8 cellular contexts compared by ENCODE assay signal in the genomic region with DNA sequence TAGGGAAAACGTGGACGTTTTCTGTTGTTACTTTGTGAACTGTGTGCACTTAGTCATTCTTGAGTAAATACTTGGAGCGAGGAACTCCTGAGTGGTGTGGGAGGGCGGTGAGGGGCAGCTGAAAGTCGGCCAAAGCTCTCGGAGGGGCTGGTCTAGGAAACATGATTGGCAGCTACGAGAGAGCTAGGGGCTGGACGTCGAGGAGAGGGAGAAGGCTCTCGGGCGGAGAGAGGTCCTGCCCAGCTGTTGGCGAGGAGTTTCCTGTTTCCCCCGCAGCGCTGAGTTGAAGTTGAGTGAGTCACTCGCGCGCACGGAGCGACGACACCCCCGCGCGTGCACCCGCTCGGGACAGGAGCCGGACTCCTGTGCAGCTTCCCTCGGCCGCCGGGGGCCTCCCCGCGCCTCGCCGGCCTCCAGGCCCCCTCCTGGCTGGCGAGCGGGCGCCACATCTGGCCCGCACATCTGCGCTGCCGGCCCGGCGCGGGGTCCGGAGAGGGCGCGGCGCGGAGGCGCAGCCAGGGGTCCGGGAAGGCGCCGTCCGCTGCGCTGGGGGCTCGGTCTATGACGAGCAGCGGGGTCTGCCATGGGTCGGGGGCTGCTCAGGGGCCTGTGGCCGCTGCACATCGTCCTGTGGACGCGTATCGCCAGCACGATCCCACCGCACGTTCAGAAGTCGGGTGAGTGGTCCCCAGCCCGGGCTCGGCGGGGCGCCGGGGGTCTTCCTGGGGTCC. TPM values are rescaled to one million over a fixed set of nuclear protein-coding genes. Genes with fewer than 3 reads are reported as not detected.
DNase-seq lines count a peak whose midpoint lies in the region; ATAC-seq, FAIRE-seq and TF ChIP-seq lines count a peak whose summit lies in the region.

A gene (plus strand): TSS at position 301 of the 731 bp plus-strand sequence. CDS start 283 bp downstream, at position 584.

- H3K9me3 ChIP-seq in HepG2 (ENCODE audit: low read length), result no peaks in the 10 kb centered on the region

- DNase-seq in NCI-H82 (lab: John Stamatoyannopoulos, UW), result peak; percentile 39
- DNase-seq in NCI-H82 treated with DMSO at 0.1 percent for 48 hours (lab: John Stamatoyannopoulos, UW; ENCODE audit: unreplicated experiment), result no peak
- DNase-seq in NCI-H510A treated with DMSO at 0.1 percent for 48 hours (lab: John Stamatoyannopoulos, UW), result peak; percentile 22
- peak; percentile 66 to 85 for DNase-seq in activated CD4-positive, alpha-beta T cell treated with anti-CD3 and anti-CD28 coated beads, Interleukin-2, amount 50 U/mL, for 24 hours (ENCODE audit: low read depth in 1 of 2, low spot score in 1 of 2)
- DNase-seq in dermis microvascular lymphatic vessel endothelial cell (ENCODE audit: low read depth in 2 of 2), result peak; percentile 85 to 99
- peak; percentile 98 for DNase-seq in HepG2 (ENCODE audit: low spot score)
- peak; percentile 83 for DNase-seq in stimulated activated CD4-positive, alpha-beta T cell treated with anti-CD3 and anti-CD28 coated beads, Interleukin-4, amount 100 ng/mL, for 1 hour

- ATAC-seq in HG02981 (IDR thresholded peaks at IDR 0.05; ENCODE audit: unreplicated experiment), result peak; percentile 81
- ATAC-seq in HepG2, result peak; percentile 98

- no TSS peak for BruUV-seq in HepG2 (replicated peaks; lab: Mats Ljungman, UMichigan)

- H3K79me2 ChIP-seq in HepG2 (ENCODE audit: insufficient read depth, low read length), result peaks cover 94% of the 10 kb centered on the region

- peak within 1 kb of the TSS; percentile 89 for H3K4me2 ChIP-seq in HepG2 (ENCODE audit: low read depth, low read length)

- H4K20me1 ChIP-seq in HepG2 (ENCODE audit: insufficient read depth, low read length), result peaks cover 30% of the 10 kb centered on the region

- peak; percentile 92 for TF ChIP-seq RAD21 in HepG2 (CRISPR knock-in tag; IDR thresholded peaks at IDR 0.05)

- H3K36me3 ChIP-seq in HepG2 (replicated peaks in 1 of 2; ENCODE audit: control insufficient read depth in 1 of 2, insufficient read depth in 2 of 2, low read length in 2 of 2), result peaks cover 3 to 10% of the 10 kb centered on the region in 2 experiments; a peak in 3 of 5 replicates

- peaks cover 52% of the 10 kb centered on the region for H3K4me1 ChIP-seq in HepG2 (ENCODE audit: insufficient read depth, low read length)

- peak; percentile 73 to 93 for TF ChIP-seq POLR2A in HepG2 (IDR thresholded peaks at IDR 0.05; ENCODE audit: insufficient read depth in 1 of 2, low read depth in 2 of 2, low read length in 2 of 2)

- in situ Hi-C loops in HepG2 (cut with HindIII; ENCODE audit: extremely low pct_ligation_motif_present, low pct_unique_long_range_greater_than_20kb), result loop anchor here (5.0 to 10.0 kb wide), 3 partner anchors 114 to 492 kb away; no protein-coding TSS in a partner anchor

- intact Hi-C loops in HepG2 (cut with micrococcal nuclease; ENCODE audit: unreplicated experiment), result loop anchor here (1.0 to 5.0 kb wide), 7 partner anchors 9 to 564 kb away; no protein-coding TSS in a partner anchor

- CTCF ChIA-PET in HepG2 (lab: Yijun Ruan, JAX; ENCODE audit: low intra/inter-chr PET ratio, low total read pairs), result no interaction called here

- peak within 1 kb of the TSS; percentile 93 for H3K27ac ChIP-seq in HepG2 (ENCODE audit: extremely low read length, insufficient read depth, low read length)

- TF ChIP-seq EP300 in HepG2 (IDR thresholded peaks at IDR 0.05; ENCODE audit: low read depth in 2 of 2, low read length in 2 of 2) (peak in 1 of 2 experiments; percentile 92; a peak in 2 of 4 replicates), HepG2 (CRISPR knock-in tag; IDR thresholded peaks at IDR 0.05; ENCODE audit: borderline replicate concordance) (peak; percentile 75; the same call in 1 of the 2 replicates)

- 0 out of 2 replicates have a peak, but pooled peaks have one; percentile 10 for TF ChIP-seq CTCF in HepG2 (CRISPR knock-in tag; IDR thresholded peaks at IDR 0.05)

- peak within 1 kb of the TSS; percentile 100 for H3K9ac ChIP-seq in HepG2 (ENCODE audit: insufficient read depth, low read depth, low read length)

- peak; percentile 99 for FAIRE-seq in HepG2 (lab: Jason Lieb, UNC)

- H3K27me3 ChIP-seq in HepG2 (ENCODE audit: control insufficient read depth in 1 of 2, insufficient read depth in 2 of 2, low read length in 2 of 2), result peaks cover 0 to 2% of the 10 kb centered on the region in 2 experiments; a peak in 1 of 5 replicates

- POLR2A ChIA-PET in HepG2 (lab: Yijun Ruan, JAX), result interaction anchor here (0.5 to 4.3 kb wide), 36 partner anchors 8 to 926 kb away, joined by 3 to 43 read pairs (median 4); a partner anchor contains a TSS

- peak within 1 kb of the TSS; percentile 96 to 100 (median 99) for H3K4me3 ChIP-seq in HepG2 (replicated peaks in 1 of 3; ENCODE audit: insufficient read depth in 1 of 3, low read depth in 2 of 3, low read length in 3 of 3)

- WGBS in HepG2 (ENCODE audit: low lambda C conversion rate), result 3% methylated on average over 20 of the region's 71 CpGs

- no peak within 1 kb of the TSS for H2AFZ ChIP-seq in HepG2 (ENCODE audit: low read length)

TF ChIP-seq in HepG2, 621 proteins besides CTCF, POLR2A, EP300 and RAD21 (continues in another document):
- TF ChIP-seq GABPB1 (CRISPR knock-in tag; IDR thresholded peaks at IDR 0.05) (peak; percentile 82), ATAD3A (CRISPR knock-in tag; IDR thresholded peaks at IDR 0.05) (no peak), ZNF292 (CRISPR knock-in tag; IDR thresholded peaks at IDR 0.05; ENCODE audit: borderline replicate concordance, low read depth) (peak; percentile 41; the same call in 1 of the 2 replicates), ZNF777 (CRISPR knock-in tag; IDR thresholded peaks at IDR 0.05) (peak; percentile 63), ZNF766 (CRISPR knock-in tag; IDR thresholded peaks at IDR 0.05; ENCODE audit: borderline replicate concordance) (0 out of 2 replicates have a peak, but pooled peaks have one; percentile 25), HDAC6 (IDR thresholded peaks at IDR 0.05; ENCODE audit: low read depth, low read length) (0 out of 2 replicates have a peak, but pooled peaks have one; percentile 41), ZNF354B (CRISPR knock-in tag; IDR thresholded peaks at IDR 0.05) (0 out of 2 replicates have a peak, but pooled peaks have one; percentile 66), ESRRA (CRISPR knock-in tag; IDR thresholded peaks at IDR 0.05; ENCODE audit: low read depth) (peak; percentile 25; the same call in 1 of the 2 replicates)
- TF ChIP-seq, protein P1, sequence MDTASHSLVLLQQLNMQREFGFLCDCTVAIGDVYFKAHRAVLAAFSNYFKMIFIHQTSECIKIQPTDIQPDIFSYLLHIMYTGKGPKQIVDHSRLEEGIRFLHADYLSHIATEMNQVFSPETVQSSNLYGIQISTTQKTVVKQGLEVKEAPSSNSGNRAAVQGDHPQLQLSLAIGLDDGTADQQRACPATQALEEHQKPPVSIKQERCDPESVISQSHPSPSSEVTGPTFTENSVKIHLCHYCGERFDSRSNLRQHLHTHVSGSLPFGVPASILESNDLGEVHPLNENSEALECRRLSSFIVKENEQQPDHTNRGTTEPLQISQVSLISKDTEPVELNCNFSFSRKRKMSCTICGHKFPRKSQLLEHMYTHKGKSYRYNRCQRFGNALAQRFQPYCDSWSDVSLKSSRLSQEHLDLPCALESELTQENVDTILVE (CRISPR knock-in tag; IDR thresholded peaks at IDR 0.05), result peak; percentile 38

RNA-seq across cellular contexts. Expression of the gene that starts here (rescaled TPM):
- total RNA-seq in dermis microvascular lymphatic vessel endothelial cell (303 and 422 TPM in 2 replicates), HepG2 (2016; rRNA removed; fragmentation: Illumina TruSeq; extraction: Trizol) (68.1 and 82.2 TPM in 2 replicates)
- total RNA-seq in HepG2 (2016; cell fraction: cytosol; rRNA removed; fragmentation: Illumina TruSeq; extraction: Trizol; ENCODE audit: low read depth), result 25.9 and 27.4 TPM in 2 replicates
- 66.0 and 82.3 TPM in 2 replicates for total RNA-seq in HepG2 (2016; cell fraction: insoluble cytoplasmic fraction; rRNA removed; fragmentation: Illumina TruSeq; extraction: Trizol)
- 67.6 and 68.8 TPM in 2 replicates for total RNA-seq in HepG2 (2016; cell fraction: membrane; rRNA removed; fragmentation: Illumina TruSeq; extraction: Trizol)
- 134 and 135 TPM in 2 replicates for total RNA-seq in HepG2 (2016; cell fraction: nucleus; rRNA removed; fragmentation: Illumina TruSeq; extraction: Trizol)
- polyA plus RNA-seq in HepG2 (2011; rRNA removed), result 187 and 204 TPM in 2 replicates
- 141 and 194 TPM in 2 replicates for polyA plus RNA-seq in HepG2 (2011; cell fraction: cytosol; rRNA removed)
- 105 and 123 TPM in 2 replicates for polyA plus RNA-seq in HepG2 (2011; cell fraction: nucleus; rRNA removed)
- polyA plus RNA-seq in HepG2 (2012), result 125 and 162 TPM in 2 replicates
- polyA plus RNA-seq in HepG2 (2016; cell fraction: cytosol; fragmentation: Illumina TruSeq; extraction: Trizol; ENCODE audit: low read depth), result 8.6 and 9.7 TPM in 2 replicates
- polyA plus RNA-seq in HepG2 (2016; cell fraction: insoluble cytoplasmic fraction; fragmentation: Illumina TruSeq; extraction: Trizol; ENCODE audit: low read depth), result 68.0 and 70.0 TPM in 2 replicates
- 38.2 and 38.9 TPM in 2 replicates for polyA plus RNA-seq in HepG2 (2016; cell fraction: membrane; fragmentation: Illumina TruSeq; extraction: Trizol; ENCODE audit: low read depth)
- 134 and 138 TPM in 2 replicates for polyA plus RNA-seq in HepG2 (2016; cell fraction: nucleus; fragmentation: Illumina TruSeq; extraction: Trizol; ENCODE audit: insufficient read depth, low read depth)
- polyA minus RNA-seq in HepG2 (2011; rRNA and poly(A)+ RNA removed; ENCODE audit: low replicate concordance), result 24.1 and 399 TPM in 2 replicates
- polyA minus RNA-seq in HepG2 (2011; cell fraction: cytosol; rRNA and poly(A)+ RNA removed), result 188 and 237 TPM in 2 replicates
- polyA minus RNA-seq in HepG2 (2011; cell fraction: nucleus; rRNA and poly(A)+ RNA removed), result 353 and 432 TPM in 2 replicates
